In genomic region chr10:74432841-74433594, GRCh38 we compare ENCODE assay signal across 13 cellular contexts.
A peak's percentile ranks its signal among the peaks of the same experiment; 100 is the strongest.
DNase-seq lines count a peak whose midpoint lies in the region; ATAC-seq, FAIRE-seq and TF ChIP-seq lines count a peak whose summit lies in the region.
"Had no signal": no experiment of that assay in that cellular context is flagged by ENCODE, and none has a peak within 500 bp of the region (broad histone marks: within the 10 kb centered on the region; RNA-seq: fewer than 3 reads in every experiment).

No MANE protein-coding gene starts in this region.

- no peak overlapping the region for H3K4me3 ChIP-seq in KMS-11 (IDR thresholded peaks at IDR 0.05; ENCODE audit: insufficient read depth, low read depth, low read length)
- H3K4me3 ChIP-seq in astrocyte (ENCODE audit: insufficient read depth, low read depth, low read length) = no peak overlapping the region
- H3K4me3 ChIP-seq in MM.1S (ENCODE audit: low read length) = no peak overlapping the region
- no peak overlapping the region for H3K4me3 ChIP-seq in Peyer's patch
- H3K4me3 ChIP-seq in body of pancreas = no peak overlapping the region

- H2AFZ ChIP-seq in KMS-11 (ENCODE audit: low read depth) (no peak overlapping the region), astrocyte (ENCODE audit: low read depth, low read length) (no peak overlapping the region), MM.1S (ENCODE audit: low read length) (no peak overlapping the region)

- ATAC-seq in body of pancreas = no peak
- ATAC-seq: stimulated activated naive CD8-positive, alpha-beta T cell treated with anti-CD3 and anti-CD28 coated beads, Interleukin-15, Interleukin-2, amounts not matched to agents 100 U/mL and 50 U/mL, for 24 hours had no signal

- H3K36me3 ChIP-seq in KMS-11 (ENCODE audit: insufficient read depth) = no peaks in the 10 kb centered on the region
- no peaks in the 10 kb centered on the region for H3K36me3 ChIP-seq in astrocyte (ENCODE audit: insufficient read depth, low read length)
- no peaks in the 10 kb centered on the region for H3K36me3 ChIP-seq in MM.1S (replicated peaks; ENCODE audit: insufficient read depth, low read length)
- H3K36me3 ChIP-seq in Peyer's patch = no peaks in the 10 kb centered on the region
- H3K36me3 ChIP-seq in body of pancreas (replicated peaks in 1 of 2; ENCODE audit: insufficient read depth in 1 of 2, low read depth in 2 of 2) = no peaks in the 10 kb centered on the region

- H3K36me3 Mint-ChIP-seq in astrocyte (ENCODE audit: low read depth, unreplicated experiment) (peaks cover 4% of the 10 kb centered on the region), mesothelial cell of epicardium (peaks cover 6% of the 10 kb centered on the region)

- no peaks in the 10 kb centered on the region for H3K27me3 ChIP-seq in KMS-11 (ENCODE audit: insufficient read depth, low read depth)
- H3K27me3 ChIP-seq in astrocyte (ENCODE audit: insufficient read depth, low read length) = no peaks in the 10 kb centered on the region
- no peaks in the 10 kb centered on the region for H3K27me3 ChIP-seq in MM.1S (replicated peaks; ENCODE audit: insufficient read depth, low read length)
- no peaks in the 10 kb centered on the region for H3K27me3 ChIP-seq in Peyer's patch
- no peaks in the 10 kb centered on the region for H3K27me3 ChIP-seq in body of pancreas

- intact Hi-C loops in body of pancreas (cut with DNase I) = no loop called here

- H3K4me1 Mint-ChIP-seq in astrocyte (ENCODE audit: low read depth, unreplicated experiment) = peaks cover 25% of the 10 kb centered on the region
- peaks cover 32% of the 10 kb centered on the region for H3K4me1 Mint-ChIP-seq in mesothelial cell of epicardium

- H3K9me2 ChIP-seq in MM.1S (replicated peaks; ENCODE audit: insufficient read depth, low read length) = no peaks in the 10 kb centered on the region

- H3K4me2 ChIP-seq in KMS-11 (peak overlapping the region; percentile 3; the same call in 1 of the 2 replicates), astrocyte (ENCODE audit: low read length) (peak overlapping the region; percentile 14), MM.1S (ENCODE audit: low read depth, low read length) (no peak overlapping the region)

- H4K20me1 ChIP-seq in KMS-11 (ENCODE audit: insufficient read depth) (no peaks in the 10 kb centered on the region), astrocyte (ENCODE audit: insufficient read depth, low read length) (no peaks in the 10 kb centered on the region), MM.1S (ENCODE audit: insufficient read depth, low read length) (no peaks in the 10 kb centered on the region)

- H3K9ac ChIP-seq in KMS-11 = no peak overlapping the region
- H3K9ac ChIP-seq in astrocyte (ENCODE audit: low read length) = no peak overlapping the region
- no peak overlapping the region for H3K9ac ChIP-seq in MM.1S (ENCODE audit: low read length)

- H3K4me3 Mint-ChIP-seq in astrocyte (ENCODE audit: unreplicated experiment) (peak overlapping the region; percentile 50), mesothelial cell of epicardium (no peak overlapping the region)

- H3K79me2 ChIP-seq in KMS-11 (ENCODE audit: insufficient read depth, low read depth) (no peaks in the 10 kb centered on the region), astrocyte (ENCODE audit: insufficient read depth, low read length) (no peaks in the 10 kb centered on the region), MM.1S (ENCODE audit: low read length) (no peaks in the 10 kb centered on the region)

- H3K27ac Mint-ChIP-seq in astrocyte (ENCODE audit: unreplicated experiment) (peak overlapping the region; percentile 67), mesothelial cell of epicardium (peak overlapping the region; percentile 7)

- TF ChIP-seq POLR2A in Peyer's patch (IDR thresholded peaks at IDR 0.05) (no peak), body of pancreas (IDR thresholded peaks at IDR 0.05) (no peak)

- H3K9me3 Mint-ChIP-seq in astrocyte (ENCODE audit: unreplicated experiment) (no peaks in the 10 kb centered on the region), mesothelial cell of epicardium (no peaks in the 10 kb centered on the region)

- peaks cover 8% of the 10 kb centered on the region for H3K4me1 ChIP-seq in KMS-11 (ENCODE audit: low read depth, poor library complexity, severe bottlenecking)
- peaks cover 16% of the 10 kb centered on the region for H3K4me1 ChIP-seq in astrocyte (ENCODE audit: insufficient read depth, low read length)
- H3K4me1 ChIP-seq in MM.1S (ENCODE audit: low read length) = no peaks in the 10 kb centered on the region
- no peaks in the 10 kb centered on the region for H3K4me1 ChIP-seq in Peyer's patch
- H3K4me1 ChIP-seq in body of pancreas = no peaks in the 10 kb centered on the region

- H3K9me3 ChIP-seq in astrocyte (ENCODE audit: insufficient read depth, low read depth, low read length) (no peaks in the 10 kb centered on the region), MM.1S (replicated peaks; ENCODE audit: insufficient read depth, low read length) (no peaks in the 10 kb centered on the region), Peyer's patch (no peaks in the 10 kb centered on the region), body of pancreas (no peaks in the 10 kb centered on the region)

- TF ChIP-seq CTCF in KMS-11 (conservative IDR thresholded peaks at IDR 0.05; ENCODE audit: low read depth, low read length) (no peak), astrocyte (IDR thresholded peaks at IDR 0.05; ENCODE audit: insufficient read depth, low read depth, low read length) (no peak), mesothelial cell of epicardium (IDR thresholded peaks at IDR 0.05; ENCODE audit: unreplicated experiment) (no peak), MM.1S (IDR thresholded peaks at IDR 0.05; ENCODE audit: low read length) (no peak), Peyer's patch (IDR thresholded peaks at IDR 0.05) (no peak), body of pancreas (IDR thresholded peaks at IDR 0.05) (no peak)

- peak; percentile 69 for FAIRE-seq in astrocyte (lab: Jason Lieb, UNC)
- FAIRE-seq: G401.6 had no signal

- H3F3A ChIP-seq in MM.1S (ENCODE audit: insufficient read depth, low read length) = no peaks in the 10 kb centered on the region

- H3K27me3 Mint-ChIP-seq in astrocyte (ENCODE audit: low read depth, unreplicated experiment) (no peaks in the 10 kb centered on the region), mesothelial cell of epicardium (ENCODE audit: low read depth) (peaks cover 38% of the 10 kb centered on the region)

- H3K27ac ChIP-seq in KMS-11 (no peak overlapping the region), astrocyte (ENCODE audit: low read depth, low read length) (no peak overlapping the region), MM.1S (ENCODE audit: low read length) (no peak overlapping the region), Peyer's patch (no peak overlapping the region), body of pancreas (no peak overlapping the region)

- DNase-seq in DMS 273 (lab: John Stamatoyannopoulos, UW; ENCODE audit: unreplicated experiment) = peak; percentile 38
- DNase-seq in astrocyte (ENCODE audit: low read depth) = peak; percentile 76
- DNase-seq in mesothelial cell of epicardium (ENCODE audit: low spot score in 2 of 2, unreplicated experiment in 2 of 2) = no peak
- no peak for DNase-seq in MM.1S
- no peak for DNase-seq in Peyer's patch
- DNase-seq in GM19238 (ENCODE audit: insufficient read length, low spot score) = no peak
- DNase-seq in body of pancreas = no peak
- DNase-seq: central memory CD4-positive, alpha-beta T cell; NCI-H524 treated with DMSO at 0.1 percent for 48 hours; stimulated activated CD4-positive, alpha-beta T cell treated with anti-CD3 and anti-CD28 coated beads, Interleukin-15, amount 100 ng/mL, for 24 hours; stimulated activated naive CD8-positive, alpha-beta T cell treated with anti-CD3 and anti-CD28 coated beads, Interleukin-15, Interleukin-2, amounts not matched to agents 100 U/mL and 50 U/mL, for 24 hours had no signal

- WGBS in body of pancreas, 2 donors = 52 to 85% methylated on average over 1 of the region's 1 CpG

Comparison
In these comparisons a context has a peak if more than half of its experiments do, and no peak if none do; other contexts are left out.
1. DNase-seq: peak in DMS 273 (single experiment) and astrocyte (single experiment); none in mesothelial cell of epicardium (0 of 2), MM.1S (single experiment), Peyer's patch (0 of 3), GM19238 (single experiment) and body of pancreas (0 of 4).